Comparison of ENCODE assay signal across 8 cellular contexts in genomic region chr5:141664733-141665461, GRCh38. TPM values are rescaled to one million over a fixed set of nuclear protein-coding genes. Genes with fewer than 3 reads are reported as not detected.
A peak's percentile ranks its signal among the peaks of the same experiment; 100 is the strongest.
DNase-seq lines count a peak whose midpoint lies in the region; ATAC-seq and TF ChIP-seq lines count a peak whose summit lies in the region.

No MANE protein-coding gene starts in this region.

- WGBS in mesenchymal stem cell, result 49% methylated on average over 11 of the region's 13 CpGs

- H3K4ac ChIP-seq in mesenchymal stem cell (ENCODE audit: low read depth in 1 of 2, low read length in 2 of 2), result no peak overlapping the region

- H3K79me1 ChIP-seq in mesenchymal stem cell (replicated peaks; ENCODE audit: low read length, poor library complexity, severe bottlenecking), result peaks cover 5% of the 10 kb centered on the region

- no peaks in the 10 kb centered on the region for H3K4me1 ChIP-seq in mesenchymal stem cell (ENCODE audit: control insufficient read depth, insufficient read depth, low read depth, low read length)

- no peak overlapping the region for H2BK12ac ChIP-seq in mesenchymal stem cell (ENCODE audit: low read length in 2 of 2)

- H3K27me3 ChIP-seq in BJ (ENCODE audit: control insufficient read depth, insufficient read depth, low read length), result no peaks in the 10 kb centered on the region
- no peaks in the 10 kb centered on the region for H3K27me3 ChIP-seq in dorsolateral prefrontal cortex
- H3K27me3 ChIP-seq in mesenchymal stem cell (ENCODE audit: control insufficient read depth in 1 of 2, insufficient read depth in 1 of 2, low read length in 2 of 2), result no peaks in the 10 kb centered on the region

- H2BK120ac ChIP-seq in mesenchymal stem cell (ENCODE audit: low read depth, low read length), result no peak overlapping the region

- CTCF ChIA-PET in BJ (lab: Yijun Ruan, JAX), result interaction anchor here (0.7 to 5.9 kb wide), 26 partner anchors 9 to 350 kb away, joined by 3 to 34 read pairs (median 4); partner anchors contain the start of genes ARAP3, DIAPH1, HDAC3 and PCDH1

- POLR2A ChIA-PET in BJ (lab: Charles Lee), result no interaction called here

- H3K36me3 ChIP-seq in BJ (ENCODE audit: control insufficient read depth, insufficient read depth, low read length) (peaks cover 11% of the 10 kb centered on the region), mesenchymal stem cell (ENCODE audit: control insufficient read depth in 1 of 2, insufficient read depth in 2 of 2, low read depth in 1 of 2, low read length in 2 of 2) (peaks cover 40 to 43% of the 10 kb centered on the region in 2 experiments)

- H3K14ac ChIP-seq in mesenchymal stem cell (ENCODE audit: low read length in 2 of 2), result no peak overlapping the region

- no peak overlapping the region for H2AK5ac ChIP-seq in mesenchymal stem cell (ENCODE audit: low read length, severe bottlenecking)

- no peak overlapping the region for H3K9ac ChIP-seq in mesenchymal stem cell (ENCODE audit: low read length)

- H3K18ac ChIP-seq in mesenchymal stem cell (ENCODE audit: low read depth in 1 of 2, low read length in 2 of 2), result no peak overlapping the region

- H3K4me2 ChIP-seq in mesenchymal stem cell (ENCODE audit: low read length, poor library complexity, severe bottlenecking), result no peak overlapping the region

- no peak overlapping the region for H2BK15ac ChIP-seq in mesenchymal stem cell (ENCODE audit: low read depth, poor library complexity, severe bottlenecking)

- no peak for DNase-seq in BJ (ENCODE audit: low read depth)
- DNase-seq in NCI-H446 (lab: John Stamatoyannopoulos, UW), result peak; percentile 34 to 68
- peak; percentile 58 to 66 for DNase-seq in activated CD4-positive, alpha-beta T cell treated with anti-CD3 and anti-CD28 coated beads, Interleukin-2, amount 50 U/mL, for 24 hours (ENCODE audit: low read depth in 1 of 2, low spot score in 1 of 2)
- peak; percentile 60 to 84 (median 72) for DNase-seq in dorsolateral prefrontal cortex
- DNase-seq in mesenchymal stem cell, result peak; percentile 69
- DNase-seq in stimulated activated CD8-positive, alpha-beta memory T cell treated with anti-CD3 and anti-CD28 coated beads, Interleukin-4, amount 100 ng/mL, for 1 hour (ENCODE audit: low read depth in 2 of 2, low spot score in 1 of 2), result peak; percentile 47 to 55

- H3K27ac ChIP-seq in dorsolateral prefrontal cortex, result no peak overlapping the region
- no peak overlapping the region for H3K27ac ChIP-seq in mesenchymal stem cell (ENCODE audit: low read length, poor library complexity, severe bottlenecking)

- H3K9me3 ChIP-seq in mesenchymal stem cell (ENCODE audit: control insufficient read depth, low read length), result no peaks in the 10 kb centered on the region

- H4K8ac ChIP-seq in mesenchymal stem cell (ENCODE audit: low read length), result peak overlapping the region; percentile 19

- peak; percentile 96 for ATAC-seq in GM18867 (IDR thresholded peaks at IDR 0.05; ENCODE audit: unreplicated experiment)
- ATAC-seq in HG03066 (IDR thresholded peaks at IDR 0.05; ENCODE audit: low read depth, unreplicated experiment), result peak; percentile 90

- H3K23ac ChIP-seq in mesenchymal stem cell (ENCODE audit: low read length in 2 of 2), result no peak overlapping the region

- no peak overlapping the region for H2AFZ ChIP-seq in mesenchymal stem cell (ENCODE audit: low read depth, low read length)

- no peak overlapping the region for H2BK5ac ChIP-seq in mesenchymal stem cell (ENCODE audit: low read depth, low read length, poor library complexity, severe bottlenecking)

- intact Hi-C loops in dorsolateral prefrontal cortex (cut with DNase I), result no loop called here

- no peak overlapping the region for H4K91ac ChIP-seq in mesenchymal stem cell (ENCODE audit: low read length)

- TF ChIP-seq CTCF in BJ (IDR thresholded peaks at IDR 0.05; ENCODE audit: insufficient read depth, low read depth, low read length), result peak; percentile 96
- peak; percentile 70 to 96 (median 91) for TF ChIP-seq CTCF in dorsolateral prefrontal cortex (IDR thresholded peaks at IDR 0.05 in 54 of 56, conservative IDR thresholded peaks at IDR 0.05 in 2 of 56; ENCODE audit: low read depth in 1 of 56, partially characterized antibody in 56 of 56)

- H3K4me3 ChIP-seq in BJ (ENCODE audit: low read depth, low read length) (no peak overlapping the region), dorsolateral prefrontal cortex (peak overlapping the region in 1 of 59 donors; percentile 20), mesenchymal stem cell (ENCODE audit: insufficient read depth in 1 of 2, low read depth in 1 of 2, low read length in 2 of 2) (peak overlapping the region in 1 of 2 experiments; percentile 12)

RNA-seq across cellular contexts. Expression of gene FCHSD1, which starts 13.7 kb away (rescaled TPM):
- polyA plus RNA-seq in BJ (2011; rRNA removed), result 35.8 and 45.8 TPM in 2 replicates
- polyA minus RNA-seq in BJ (2011; rRNA and poly(A)+ RNA removed), result 28.2 and 36.2 TPM in 2 replicates
- 10 to 100 TPM in 110 of 120 experiments, 1 to 10 TPM in 10; 7.1 to 36.8 (median 16.9) TPM for total RNA-seq in dorsolateral prefrontal cortex
- 17.4 TPM for polyA plus RNA-seq in mesenchymal stem cell (2013, experiment 1 of 2)
- 17.0 TPM for polyA plus RNA-seq in mesenchymal stem cell (2013, experiment 2 of 2)

RNA-seq across cellular contexts. Expression of gene ARAP3, which starts 17.1 kb away (rescaled TPM):
- polyA plus RNA-seq in BJ (2011; rRNA removed), result 4.1 and 5.6 TPM in 2 replicates
- polyA minus RNA-seq in BJ (2011; rRNA and poly(A)+ RNA removed), result 7.2 and 7.9 TPM in 2 replicates
- total RNA-seq in dorsolateral prefrontal cortex, result 10 to 100 TPM in 66 of 120 experiments, 1 to 10 TPM in 54; 3.8 to 24.9 (median 10.5) TPM
- 6.8 TPM for polyA plus RNA-seq in mesenchymal stem cell (2013, experiment 1 of 2)
- polyA plus RNA-seq in mesenchymal stem cell (2013, experiment 2 of 2), result 6.3 TPM

RNA-seq across cellular contexts. Expression of gene RELL2, which starts 28.1 kb away (rescaled TPM):
- 3.7 and 5.0 TPM in 2 replicates for polyA plus RNA-seq in BJ (2011; rRNA removed)
- 2.5 and 3.3 TPM in 2 replicates for polyA minus RNA-seq in BJ (2011; rRNA and poly(A)+ RNA removed)
- total RNA-seq in dorsolateral prefrontal cortex, result 10 to 100 TPM; 12.9 to 64.8 (median 38.0) TPM
- 4.3 TPM for polyA plus RNA-seq in mesenchymal stem cell (2013, experiment 1 of 2)
- 4.2 TPM for polyA plus RNA-seq in mesenchymal stem cell (2013, experiment 2 of 2)

RNA-seq across cellular contexts. Expression of gene HDAC3, which starts 28.2 kb away (rescaled TPM):
- polyA plus RNA-seq in BJ (2011; rRNA removed), result 84.2 and 97.8 TPM in 2 replicates
- 39.2 and 58.6 TPM in 2 replicates for polyA minus RNA-seq in BJ (2011; rRNA and poly(A)+ RNA removed)
- total RNA-seq in dorsolateral prefrontal cortex, result 10 to 100 TPM; 44.4 to 98.2 (median 64.1) TPM
- 42.8 TPM for polyA plus RNA-seq in mesenchymal stem cell (2013, experiment 1 of 2)
- polyA plus RNA-seq in mesenchymal stem cell (2013, experiment 2 of 2), result 42.2 TPM

RNA-seq across cellular contexts. Expression of gene DIAPH1, which starts 46.1 kb away (rescaled TPM):
- 23.3 and 36.6 TPM in 2 replicates for polyA plus RNA-seq in BJ (2011; rRNA removed)
- polyA minus RNA-seq in BJ (2011; rRNA and poly(A)+ RNA removed), result 81.2 and 95.8 TPM in 2 replicates
- 10 to 100 TPM; 19.5 to 72.5 (median 48.1) TPM for total RNA-seq in dorsolateral prefrontal cortex
- polyA plus RNA-seq in mesenchymal stem cell (2013, experiment 1 of 2), result 20.3 TPM
- polyA plus RNA-seq in mesenchymal stem cell (2013, experiment 2 of 2), result 19.1 TPM
